ENCODE assay signal across 1 cellular context in genomic region chr4:107683873-107684272, GRCh38.
TF ChIP-seq lines count a peak whose summit lies in the region.

No MANE protein-coding gene starts in this region.

TF ChIP-seq in HepG2, 621 proteins besides CTCF, POLR2A, EP300 and RAD21 (continued from another document and continues in another):
- TF ChIP-seq ZNF142 (CRISPR knock-in tag; IDR thresholded peaks at IDR 0.05) = no peak
- peak; percentile 51; the same call in 1 of the 2 replicates for TF ChIP-seq NFIC (IDR thresholded peaks at IDR 0.05; ENCODE audit: low read length)
- no peak for TF ChIP-seq HNF1B (CRISPR knock-in tag; IDR thresholded peaks at IDR 0.05)
- TF ChIP-seq SSRP1 (CRISPR knock-in tag; IDR thresholded peaks at IDR 0.05) = no peak
- TF ChIP-seq ZNF512B (CRISPR knock-in tag; IDR thresholded peaks at IDR 0.05; ENCODE audit: borderline replicate concordance) = no peak
- TF ChIP-seq MZF1 (CRISPR knock-in tag; IDR thresholded peaks at IDR 0.05; ENCODE audit: borderline replicate concordance) = no peak
- no peak for TF ChIP-seq HCFC1 (IDR thresholded peaks at IDR 0.05; ENCODE audit: low read depth, low read length)
- TF ChIP-seq MTERF4 (CRISPR knock-in tag; IDR thresholded peaks at IDR 0.05) = no peak
- no peak for TF ChIP-seq ZNF709 (CRISPR knock-in tag; IDR thresholded peaks at IDR 0.05)
- peak; percentile 63; the same call in 1 of the 2 replicates for TF ChIP-seq HHEX (CRISPR knock-in tag; IDR thresholded peaks at IDR 0.05)
- peak; percentile 96 for TF ChIP-seq FOXP1 (IDR thresholded peaks at IDR 0.05)
- peak; percentile 98 for TF ChIP-seq FOXP1 (CRISPR knock-in tag; IDR thresholded peaks at IDR 0.05)
- no peak for TF ChIP-seq RELA (CRISPR knock-in tag; IDR thresholded peaks at IDR 0.05)
- TF ChIP-seq FOXO1 (CRISPR knock-in tag; IDR thresholded peaks at IDR 0.05) = peak; percentile 66; the same call in 1 of the 2 replicates
- TF ChIP-seq ZKSCAN8 (CRISPR knock-in tag; IDR thresholded peaks at IDR 0.05; ENCODE audit: borderline replicate concordance) = no peak
- no peak for TF ChIP-seq ZNF318 (CRISPR knock-in tag; IDR thresholded peaks at IDR 0.05)
- no peak for TF ChIP-seq AGO2 (optimal IDR thresholded peaks at IDR 0.05; ENCODE audit: low read depth, low read length)
- 0 out of 2 replicates have a peak, but pooled peaks have one; percentile 27 for TF ChIP-seq LCORL (IDR thresholded peaks at IDR 0.05)
- no peak for TF ChIP-seq LCORL (CRISPR knock-in tag; IDR thresholded peaks at IDR 0.05)
- TF ChIP-seq YY1 (IDR thresholded peaks at IDR 0.05; ENCODE audit: insufficient read depth, insufficient replicate concordance, low read depth, low read length) = no peak
- no peak for TF ChIP-seq HES4 (CRISPR knock-in tag; IDR thresholded peaks at IDR 0.05; ENCODE audit: borderline replicate concordance)
- TF ChIP-seq SIX1 (CRISPR knock-in tag; IDR thresholded peaks at IDR 0.05; ENCODE audit: borderline replicate concordance) = no peak
- no peak for TF ChIP-seq CCDC6 (CRISPR knock-in tag; IDR thresholded peaks at IDR 0.05)
- no peak for TF ChIP-seq ZNF703 (CRISPR knock-in tag; IDR thresholded peaks at IDR 0.05; ENCODE audit: borderline replicate concordance)
- no peak for TF ChIP-seq ARNTL (CRISPR knock-in tag; IDR thresholded peaks at IDR 0.05)
- TF ChIP-seq SP4 (CRISPR knock-in tag; IDR thresholded peaks at IDR 0.05) = no peak
- TF ChIP-seq RNF219 (CRISPR knock-in tag; IDR thresholded peaks at IDR 0.05) = no peak
- no peak for TF ChIP-seq SNAI1 (CRISPR knock-in tag; IDR thresholded peaks at IDR 0.05; ENCODE audit: borderline replicate concordance)
- peak; percentile 72 for TF ChIP-seq PAXIP1 (CRISPR knock-in tag; conservative IDR thresholded peaks at IDR 0.05)
- no peak for TF ChIP-seq MEIS2 (CRISPR knock-in tag; IDR thresholded peaks at IDR 0.05)
- no peak for TF ChIP-seq ZFAT (CRISPR knock-in tag; conservative IDR thresholded peaks at IDR 0.05)
